In the genomic region with DNA sequence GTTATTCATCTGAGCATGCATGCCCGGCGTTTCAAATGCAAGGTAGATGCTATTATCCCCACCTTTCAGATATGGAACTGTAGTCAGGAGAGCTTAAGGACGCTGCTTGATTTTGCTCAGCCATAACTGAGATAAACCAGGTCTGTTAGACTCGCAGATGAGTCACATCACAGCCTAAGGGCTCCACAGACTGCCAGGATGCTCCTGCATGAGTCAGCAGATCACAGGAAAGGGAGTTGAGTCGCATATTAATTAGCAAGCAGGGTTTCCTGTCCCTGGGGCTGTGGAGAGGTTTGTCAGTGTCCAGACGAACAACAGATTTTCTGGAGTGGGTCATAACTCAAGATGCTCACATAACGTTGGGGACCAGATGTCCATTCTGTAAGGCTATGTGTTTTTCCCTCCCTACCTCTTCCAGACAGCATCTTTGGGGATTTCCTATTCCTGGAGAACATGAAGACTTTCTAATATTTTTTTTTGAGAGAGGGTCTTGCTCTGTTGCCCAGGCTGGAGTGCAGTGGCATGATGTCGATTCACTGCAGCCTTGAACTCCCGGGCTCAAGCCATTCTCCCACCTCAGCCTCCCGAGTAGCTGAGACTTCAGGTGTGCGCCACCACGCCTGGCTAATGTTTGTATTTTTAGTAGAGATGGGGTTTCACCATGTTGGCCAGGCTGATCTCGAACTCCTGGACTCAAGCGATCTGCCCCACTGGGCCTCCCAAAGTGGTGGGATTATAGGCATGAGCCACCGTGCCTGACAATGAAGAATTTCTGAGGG, we compare ENCODE assay signal across 9 cellular contexts. TPM values are rescaled to one million over a fixed set of nuclear protein-coding genes. Genes with fewer than 3 reads are reported as not detected.
DNase-seq lines count a peak whose midpoint lies in the region; ATAC-seq and TF ChIP-seq lines count a peak whose summit lies in the region.
"Had no signal": no experiment of that assay in that cellular context is flagged by ENCODE, and none has a peak within 500 bp of the region (broad histone marks: within the 10 kb centered on the region; RNA-seq: fewer than 3 reads in every experiment).

No MANE protein-coding gene starts in this region.

- no peak overlapping the region for H2AFZ ChIP-seq in IMR-90 (replicated peaks; ENCODE audit: low read length, poor library complexity)

- H3K23ac ChIP-seq in IMR-90 (ENCODE audit: low read depth, low read length), result no peak overlapping the region

- H3K56ac ChIP-seq in IMR-90 (ENCODE audit: extremely low read depth, insufficient read depth, low read length), result no peak overlapping the region

- 42% methylated on average over 2 of the region's 15 CpGs; no CpG with 5 or more reads in 1 of the 2 experiments for WGBS in IMR-90 (ENCODE audit: extremely low coverage in 2 of 2, insufficient read length in 1 of 2), 2 experiments

- CTCF ChIA-PET in IMR-90 (lab: Yijun Ruan, JAX), result interaction anchor here (1.4 kb wide), 1 partner anchor 162 kb away, joined by 4 read pairs; no protein-coding TSS in a partner anchor

- no peaks in the 10 kb centered on the region for H3K9me3 Mint-ChIP-seq in central memory CD8-positive, alpha-beta T cell

- peak; percentile 86 for ATAC-seq in IMR-90 (ENCODE audit: low read depth)
- peak; percentile 76 for ATAC-seq in central memory CD8-positive, alpha-beta T cell (replicated peaks; ENCODE audit: extremely low read depth, poor library complexity, severe bottlenecking)
- ATAC-seq in HG03439 (IDR thresholded peaks at IDR 0.05; ENCODE audit: unreplicated experiment), result no peak

- H2AK9ac ChIP-seq in IMR-90 (replicated peaks; ENCODE audit: low read depth, low read length, poor library complexity), result no peak overlapping the region

- peaks cover 9% of the 10 kb centered on the region for H3K4me1 Mint-ChIP-seq in central memory CD8-positive, alpha-beta T cell

- peak overlapping the region; percentile 58 for H2BK5ac ChIP-seq in IMR-90 (ENCODE audit: low read depth, low read length, poor library complexity, severe bottlenecking)

- H3K4me2 ChIP-seq in BLaER1 (peak overlapping the region; percentile 9), IMR-90 (ENCODE audit: low read depth, low read length) (peak overlapping the region; percentile 42)

- peak overlapping the region in 1 of 2 experiments; percentile 40; a peak in 1 of 4 replicates for H4K8ac ChIP-seq in IMR-90 (ENCODE audit: low read depth in 2 of 2, low read length in 2 of 2)

- intact Hi-C loops in IMR-90 (cut with micrococcal nuclease), result loop anchor here (2.0 kb wide), 1 partner anchor 27 kb away; no protein-coding TSS in a partner anchor

- peaks cover 7% of the 10 kb centered on the region for H3K36me3 Mint-ChIP-seq in central memory CD8-positive, alpha-beta T cell (ENCODE audit: insufficient read depth)

- H3K14ac ChIP-seq in IMR-90 (replicated peaks; ENCODE audit: low read depth, low read length), result peak overlapping the region; percentile 36; the same call in 1 of the 2 replicates

- H2AK5ac ChIP-seq in IMR-90 (ENCODE audit: low read depth, low read length), result peak overlapping the region; percentile 72; the same call in 1 of the 2 replicates

- TF ChIP-seq POLR2A in IMR-90 (IDR thresholded peaks at IDR 0.05; ENCODE audit: low read depth, low read length), result no peak

- in situ Hi-C loops in IMR-90 (cut with MboI; ENCODE audit: low sequenced_read_pairs), result loop anchor here (25.0 kb wide), 1 partner anchor 498 kb away; no protein-coding TSS in a partner anchor

- POLR2A ChIA-PET in IMR-90 (lab: Charles Lee; ENCODE audit: unreplicated experiment), result no interaction called here

- peak; percentile 26 for TF ChIP-seq RAD21 in IMR-90 (IDR thresholded peaks at IDR 0.05; ENCODE audit: low read length)

- H3K18ac ChIP-seq in IMR-90 (ENCODE audit: low read depth, low read length), result peak overlapping the region; percentile 13; the same call in 1 of the 2 replicates

- H3K4me3 ChIP-seq in BLaER1, result no peak overlapping the region
- no peak overlapping the region for H3K4me3 ChIP-seq in IMR-90 (ENCODE audit: insufficient read depth, low read depth, low read length)
- no peak overlapping the region for H3K4me3 ChIP-seq in WERI-Rb-1 (ENCODE audit: low read depth, low read length)

- H3K9ac ChIP-seq in BLaER1 (no peak overlapping the region), IMR-90 (ENCODE audit: low read depth, low read length) (no peak overlapping the region)

- H2BK20ac ChIP-seq in IMR-90 (ENCODE audit: low read depth, low read length), result peak overlapping the region; percentile 73

- peak; percentile 99 for DNase-seq in IMR-90
- peak; percentile 53 for DNase-seq in activated CD4-positive, alpha-beta T cell treated with anti-CD3 and anti-CD28 coated beads for 1 hour
- DNase-seq in central memory CD8-positive, alpha-beta T cell (ENCODE audit: low spot score in 2 of 2), result no peak
- peak; percentile 85 for DNase-seq in myocyte (ENCODE audit: low read depth)
- peak; percentile 92 for DNase-seq in stromal cell of bone marrow (ENCODE audit: low read depth)
- DNase-seq in WERI-Rb-1, result no peak
- DNase-seq: naive B cell had no signal

- H2BK15ac ChIP-seq in IMR-90 (ENCODE audit: low read depth, low read length), result peak overlapping the region; percentile 68; the same call in 1 of the 3 replicates

- H3K27ac Mint-ChIP-seq in central memory CD8-positive, alpha-beta T cell (ENCODE audit: low read depth), result peak overlapping the region; percentile 77

- BruUV-seq in IMR-90 (replicated peaks; lab: Mats Ljungman, UMichigan), result no TSS peak

- H3K4me3 Mint-ChIP-seq in central memory CD8-positive, alpha-beta T cell, result no peak overlapping the region
- H3K4me3 Mint-ChIP-seq: naive B cell had no signal

- H3K36me3 ChIP-seq in BLaER1 (peaks cover 71% of the 10 kb centered on the region), IMR-90 (ENCODE audit: control insufficient read depth, insufficient read depth, low read length) (peaks cover 21% of the 10 kb centered on the region), WERI-Rb-1 (no peaks in the 10 kb centered on the region)

- H3K27me3 Mint-ChIP-seq in central memory CD8-positive, alpha-beta T cell, result no peaks in the 10 kb centered on the region
- H3K27me3 Mint-ChIP-seq: naive B cell had no signal

- peak overlapping the region; percentile 68; the same call in 1 of the 2 replicates for H4K91ac ChIP-seq in IMR-90 (ENCODE audit: insufficient read depth, low read depth, low read length)

- peaks cover 25% of the 10 kb centered on the region for H3K4me1 ChIP-seq in BLaER1
- H3K4me1 ChIP-seq in IMR-90 (ENCODE audit: control insufficient read depth, insufficient read depth, low read length), result peaks cover 13% of the 10 kb centered on the region

- H3K9me1 ChIP-seq in IMR-90 (ENCODE audit: insufficient read depth, low read length), result peaks cover 8% of the 10 kb centered on the region

- H3K4ac ChIP-seq in IMR-90 (ENCODE audit: low read depth, low read length), result peak overlapping the region; percentile 57

- TF ChIP-seq CTCF in IMR-90 (conservative IDR thresholded peaks at IDR 0.05; ENCODE audit: low read depth, low read length) (no peak), WERI-Rb-1 (IDR thresholded peaks at IDR 0.05; ENCODE audit: low read depth, low read length) (no peak)

- H3K27ac ChIP-seq in BLaER1 (no peak overlapping the region), IMR-90 (ENCODE audit: insufficient read depth, low read length) (peak overlapping the region; percentile 50), WERI-Rb-1 (no peak overlapping the region)

- no peaks in the 10 kb centered on the region for H3K27me3 ChIP-seq in BLaER1
- no peaks in the 10 kb centered on the region for H3K27me3 ChIP-seq in IMR-90 (ENCODE audit: control insufficient read depth, insufficient read depth, low read length)
- H3K27me3 ChIP-seq in WERI-Rb-1 (ENCODE audit: insufficient read depth, low read depth, severe bottlenecking), result peaks cover 16% of the 10 kb centered on the region

- H4K20me1 ChIP-seq in BLaER1 (no peaks in the 10 kb centered on the region), IMR-90 (ENCODE audit: insufficient read depth, low read length) (peaks cover under 1% of the 10 kb centered on the region)

- dilution Hi-C loops in IMR-90 (cut with HindIII; ENCODE audit: low sequenced_read_pairs, unreplicated experiment), result no loop called here

- H2BK120ac ChIP-seq in IMR-90 (ENCODE audit: low read depth, low read length), result peak overlapping the region; percentile 71

- H3K9me3 ChIP-seq in BLaER1, result no peaks in the 10 kb centered on the region
- H3K9me3 ChIP-seq in IMR-90 (ENCODE audit: control insufficient read depth, insufficient read depth, low read length), result no peaks in the 10 kb centered on the region
- no peaks in the 10 kb centered on the region for H3K9me3 ChIP-seq in WERI-Rb-1 (ENCODE audit: severe bottlenecking)

- no peak overlapping the region for H4K5ac ChIP-seq in IMR-90 (ENCODE audit: low read depth, low read length)

- H3K79me1 ChIP-seq in IMR-90 (ENCODE audit: low read depth in 1 of 2, low read length in 2 of 2), result peaks cover 0 to 30% of the 10 kb centered on the region in 2 experiments; a peak in 3 of 4 replicates

TF ChIP-seq in IMR-90, 13 proteins besides CTCF, POLR2A, EP300 and RAD21 (continues in another document):
- TF ChIP-seq FOS (IDR thresholded peaks at IDR 0.05; ENCODE audit: low read depth, low read length) (peak; percentile 100), SMC3 (IDR thresholded peaks at IDR 0.05; ENCODE audit: low read depth, low read length) (no peak), MXI1 (IDR thresholded peaks at IDR 0.05; ENCODE audit: borderline replicate concordance, low read depth, low read length) (no peak), BHLHE40 (IDR thresholded peaks at IDR 0.05; ENCODE audit: low read depth, low read length) (peak; percentile 72), CHD1 (IDR thresholded peaks at IDR 0.05; ENCODE audit: low read depth, low read length) (no peak), MAZ (IDR thresholded peaks at IDR 0.05; ENCODE audit: borderline replicate concordance, low read depth, low read length) (no peak), CEBPB (IDR thresholded peaks at IDR 0.05; ENCODE audit: low read depth, low read length) (no peak), MAFK (IDR thresholded peaks at IDR 0.05; ENCODE audit: low read depth, low read length) (peak; percentile 65)
- TF ChIP-seq, protein P1, sequence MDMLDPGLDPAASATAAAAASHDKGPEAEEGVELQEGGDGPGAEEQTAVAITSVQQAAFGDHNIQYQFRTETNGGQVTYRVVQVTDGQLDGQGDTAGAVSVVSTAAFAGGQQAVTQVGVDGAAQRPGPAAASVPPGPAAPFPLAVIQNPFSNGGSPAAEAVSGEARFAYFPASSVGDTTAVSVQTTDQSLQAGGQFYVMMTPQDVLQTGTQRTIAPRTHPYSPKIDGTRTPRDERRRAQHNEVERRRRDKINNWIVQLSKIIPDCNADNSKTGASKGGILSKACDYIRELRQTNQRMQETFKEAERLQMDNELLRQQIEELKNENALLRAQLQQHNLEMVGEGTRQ (IDR thresholded peaks at IDR 0.05; ENCODE audit: low read depth, low read length), result no peak

RNA-seq across cellular contexts. Expression of a gene that starts 36.7 kb away (rescaled TPM):
- total RNA-seq in IMR-90 (2012; rRNA removed), result 26.9 and 34.1 TPM in 2 replicates
- polyA plus RNA-seq in IMR-90 (2012; rRNA removed), result 45.5 and 51.3 TPM in 2 replicates
- 35.6 and 39.8 TPM in 2 replicates for polyA plus RNA-seq in IMR-90 (2012; cell fraction: cytosol; rRNA removed)
- polyA plus RNA-seq in IMR-90 (2012; cell fraction: nucleus; rRNA removed; ENCODE audit: low replicate concordance), result 86.2 and 130 TPM in 2 replicates
- 8.3 and 12.4 TPM in 2 replicates for total RNA-seq in myocyte
- polyA plus RNA-seq in myocyte (2012), result 24.2 TPM

Comparison
In these comparisons a context has a peak if more than half of its experiments do, and no peak if none do; other contexts are left out.
1. DNase-seq: peak in IMR-90 (single experiment), activated CD4-positive, alpha-beta T cell treated with anti-CD3 and anti-CD28 coated beads for 1 hour (single experiment), myocyte (single experiment) and stromal cell of bone marrow (single experiment); none in central memory CD8-positive, alpha-beta T cell (0 of 2) and WERI-Rb-1 (single experiment).